1 cellular context compared by ENCODE assay signal in genomic region chr2:206765242-206766056, GRCh38.
TF ChIP-seq lines count a peak whose summit lies in the region.

Gene FASTKD2 (plus strand): TSS chr2:206765606. CDS start chr2:206766694, 1,088 bp downstream.
Gene MDH1B (minus strand): TSS chr2:206765328. CDS start chr2:206765271, 57 bp downstream.

TF ChIP-seq in HepG2, 621 proteins besides CTCF, POLR2A, EP300 and RAD21 (continued from another document and continues in another):
- TF ChIP-seq ARID4A (CRISPR knock-in tag; IDR thresholded peaks at IDR 0.05; ENCODE audit: borderline replicate concordance) (peak; percentile 98; the same call in 1 of the 2 replicates), TRIM24 (CRISPR knock-in tag; IDR thresholded peaks at IDR 0.05) (no peak), ZNF335 (CRISPR knock-in tag; IDR thresholded peaks at IDR 0.05) (0 out of 2 replicates have a peak, but pooled peaks have one; percentile 35), TCF7 (IDR thresholded peaks at IDR 0.05; ENCODE audit: low read depth) (no peak), POGZ (CRISPR knock-in tag; IDR thresholded peaks at IDR 0.05) (peak; percentile 91), NFRKB (IDR thresholded peaks at IDR 0.05) (peak; percentile 93), IRF2 (CRISPR knock-in tag; IDR thresholded peaks at IDR 0.05) (peak; percentile 96), SMARCC2 (IDR thresholded peaks at IDR 0.05) (no peak), ELF1 (CRISPR knock-in tag; IDR thresholded peaks at IDR 0.05) (peak; percentile 72), ZNF224 (CRISPR knock-in tag; IDR thresholded peaks at IDR 0.05) (no peak), THRA (CRISPR knock-in tag; IDR thresholded peaks at IDR 0.05; ENCODE audit: borderline replicate concordance) (peak; percentile 88), THYN1 (CRISPR knock-in tag; IDR thresholded peaks at IDR 0.05; ENCODE audit: borderline replicate concordance, low read depth) (no peak), NR0B2 (CRISPR knock-in tag; IDR thresholded peaks at IDR 0.05) (peak; percentile 70; the same call in 1 of the 2 replicates), ZNF558 (CRISPR knock-in tag; IDR thresholded peaks at IDR 0.05; ENCODE audit: borderline replicate concordance) (no peak; the same call in 1 of the 2 replicates), PPARG (CRISPR knock-in tag; conservative IDR thresholded peaks at IDR 0.05) (peak; percentile 56; the same call in 1 of the 2 replicates), FLYWCH1 (CRISPR knock-in tag; IDR thresholded peaks at IDR 0.05) (no peak), SRSF1 (optimal IDR thresholded peaks at IDR 0.05; ENCODE audit: low read depth, low read length) (no peak), FOXP4 (CRISPR knock-in tag; IDR thresholded peaks at IDR 0.05) (0 out of 2 replicates have a peak, but pooled peaks have one; percentile 41), PRPF4 (IDR thresholded peaks at IDR 0.05; ENCODE audit: low read depth, low read length, poor library complexity, severe bottlenecking) (no peak), TERF1 (CRISPR knock-in tag; IDR thresholded peaks at IDR 0.05) (no peak), SIN3A (IDR thresholded peaks at IDR 0.05; ENCODE audit: borderline replicate concordance, low read depth, low read length) (peak; percentile 94), BCLAF1 (IDR thresholded peaks at IDR 0.05) (no peak), NRL (CRISPR knock-in tag; IDR thresholded peaks at IDR 0.05; ENCODE audit: borderline replicate concordance) (no peak; the same call in 1 of the 2 replicates), ZNF691 (CRISPR knock-in tag; IDR thresholded peaks at IDR 0.05; ENCODE audit: borderline replicate concordance, low read depth) (no peak; the same call in 1 of the 2 replicates), NFE2L1 (CRISPR knock-in tag; IDR thresholded peaks at IDR 0.05; ENCODE audit: borderline replicate concordance) (no peak; the same call in 1 of the 2 replicates), SMC3 (IDR thresholded peaks at IDR 0.05; ENCODE audit: low read length) (no peak), TSC22D2 (CRISPR knock-in tag; IDR thresholded peaks at IDR 0.05; ENCODE audit: borderline replicate concordance) (peak; percentile 92; the same call in 1 of the 2 replicates), ZNF674 (CRISPR knock-in tag; IDR thresholded peaks at IDR 0.05; ENCODE audit: low read depth) (0 out of 2 replicates have a peak, but pooled peaks have one; percentile 44)
- TF ChIP-seq, protein P1, sequence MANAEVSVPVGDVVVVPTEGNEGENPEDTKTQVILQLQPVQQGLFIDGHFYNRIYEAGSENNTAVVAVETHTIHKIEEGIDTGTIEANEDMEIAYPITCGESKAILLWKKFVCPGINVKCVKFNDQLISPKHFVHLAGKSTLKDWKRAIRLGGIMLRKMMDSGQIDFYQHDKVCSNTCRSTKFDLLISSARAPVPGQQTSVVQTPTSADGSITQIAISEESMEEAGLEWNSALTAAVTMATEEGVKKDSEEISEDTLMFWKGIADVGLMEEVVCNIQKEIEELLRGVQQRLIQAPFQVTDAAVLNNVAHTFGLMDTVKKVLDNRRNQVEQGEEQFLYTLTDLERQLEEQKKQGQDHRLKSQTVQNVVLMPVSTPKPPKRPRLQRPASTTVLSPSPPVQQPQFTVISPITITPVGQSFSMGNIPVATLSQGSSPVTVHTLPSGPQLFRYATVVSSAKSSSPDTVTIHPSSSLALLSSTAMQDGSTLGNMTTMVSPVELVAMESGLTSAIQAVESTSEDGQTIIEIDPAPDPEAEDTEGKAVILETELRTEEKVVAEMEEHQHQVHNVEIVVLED (CRISPR knock-in tag; IDR thresholded peaks at IDR 0.05; ENCODE audit: borderline replicate concordance), result peak; percentile 89
- TF ChIP-seq, protein P2, sequence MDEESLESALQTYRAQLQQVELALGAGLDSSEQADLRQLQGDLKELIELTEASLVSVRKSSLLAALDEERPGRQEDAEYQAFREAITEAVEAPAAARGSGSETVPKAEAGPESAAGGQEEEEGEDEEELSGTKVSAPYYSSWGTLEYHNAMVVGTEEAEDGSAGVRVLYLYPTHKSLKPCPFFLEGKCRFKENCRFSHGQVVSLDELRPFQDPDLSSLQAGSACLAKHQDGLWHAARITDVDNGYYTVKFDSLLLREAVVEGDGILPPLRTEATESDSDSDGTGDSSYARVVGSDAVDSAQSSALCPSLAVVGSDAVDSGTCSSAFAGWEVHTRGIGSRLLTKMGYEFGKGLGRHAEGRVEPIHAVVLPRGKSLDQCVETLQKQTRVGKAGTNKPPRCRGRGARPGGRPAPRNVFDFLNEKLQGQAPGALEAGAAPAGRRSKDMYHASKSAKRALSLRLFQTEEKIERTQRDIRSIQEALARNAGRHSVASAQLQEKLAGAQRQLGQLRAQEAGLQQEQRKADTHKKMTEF (CRISPR knock-in tag; IDR thresholded peaks at IDR 0.05), result peak; percentile 87
- TF ChIP-seq, protein P3, sequence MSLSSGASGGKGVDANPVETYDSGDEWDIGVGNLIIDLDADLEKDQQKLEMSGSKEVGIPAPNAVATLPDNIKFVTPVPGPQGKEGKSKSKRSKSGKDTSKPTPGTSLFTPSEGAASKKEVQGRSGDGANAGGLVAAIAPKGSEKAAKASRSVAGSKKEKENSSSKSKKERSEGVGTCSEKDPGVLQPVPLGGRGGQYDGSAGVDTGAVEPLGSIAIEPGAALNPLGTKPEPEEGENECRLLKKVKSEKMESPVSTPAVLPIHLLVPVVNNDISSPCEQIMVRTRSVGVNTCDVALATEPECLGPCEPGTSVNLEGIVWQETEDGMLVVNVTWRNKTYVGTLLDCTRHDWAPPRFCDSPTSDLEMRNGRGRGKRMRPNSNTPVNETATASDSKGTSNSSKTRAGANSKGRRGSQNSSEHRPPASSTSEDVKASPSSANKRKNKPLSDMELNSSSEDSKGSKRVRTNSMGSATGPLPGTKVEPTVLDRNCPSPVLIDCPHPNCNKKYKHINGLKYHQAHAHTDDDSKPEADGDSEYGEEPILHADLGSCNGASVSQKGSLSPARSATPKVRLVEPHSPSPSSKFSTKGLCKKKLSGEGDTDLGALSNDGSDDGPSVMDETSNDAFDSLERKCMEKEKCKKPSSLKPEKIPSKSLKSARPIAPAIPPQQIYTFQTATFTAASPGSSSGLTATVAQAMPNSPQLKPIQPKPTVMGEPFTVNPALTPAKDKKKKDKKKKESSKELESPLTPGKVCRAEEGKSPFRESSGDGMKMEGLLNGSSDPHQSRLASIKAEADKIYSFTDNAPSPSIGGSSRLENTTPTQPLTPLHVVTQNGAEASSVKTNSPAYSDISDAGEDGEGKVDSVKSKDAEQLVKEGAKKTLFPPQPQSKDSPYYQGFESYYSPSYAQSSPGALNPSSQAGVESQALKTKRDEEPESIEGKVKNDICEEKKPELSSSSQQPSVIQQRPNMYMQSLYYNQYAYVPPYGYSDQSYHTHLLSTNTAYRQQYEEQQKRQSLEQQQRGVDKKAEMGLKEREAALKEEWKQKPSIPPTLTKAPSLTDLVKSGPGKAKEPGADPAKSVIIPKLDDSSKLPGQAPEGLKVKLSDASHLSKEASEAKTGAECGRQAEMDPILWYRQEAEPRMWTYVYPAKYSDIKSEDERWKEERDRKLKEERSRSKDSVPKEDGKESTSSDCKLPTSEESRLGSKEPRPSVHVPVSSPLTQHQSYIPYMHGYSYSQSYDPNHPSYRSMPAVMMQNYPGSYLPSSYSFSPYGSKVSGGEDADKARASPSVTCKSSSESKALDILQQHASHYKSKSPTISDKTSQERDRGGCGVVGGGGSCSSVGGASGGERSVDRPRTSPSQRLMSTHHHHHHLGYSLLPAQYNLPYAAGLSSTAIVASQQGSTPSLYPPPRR (CRISPR knock-in tag; IDR thresholded peaks at IDR 0.05; ENCODE audit: borderline replicate concordance), result no peak
